In the genomic region with DNA sequence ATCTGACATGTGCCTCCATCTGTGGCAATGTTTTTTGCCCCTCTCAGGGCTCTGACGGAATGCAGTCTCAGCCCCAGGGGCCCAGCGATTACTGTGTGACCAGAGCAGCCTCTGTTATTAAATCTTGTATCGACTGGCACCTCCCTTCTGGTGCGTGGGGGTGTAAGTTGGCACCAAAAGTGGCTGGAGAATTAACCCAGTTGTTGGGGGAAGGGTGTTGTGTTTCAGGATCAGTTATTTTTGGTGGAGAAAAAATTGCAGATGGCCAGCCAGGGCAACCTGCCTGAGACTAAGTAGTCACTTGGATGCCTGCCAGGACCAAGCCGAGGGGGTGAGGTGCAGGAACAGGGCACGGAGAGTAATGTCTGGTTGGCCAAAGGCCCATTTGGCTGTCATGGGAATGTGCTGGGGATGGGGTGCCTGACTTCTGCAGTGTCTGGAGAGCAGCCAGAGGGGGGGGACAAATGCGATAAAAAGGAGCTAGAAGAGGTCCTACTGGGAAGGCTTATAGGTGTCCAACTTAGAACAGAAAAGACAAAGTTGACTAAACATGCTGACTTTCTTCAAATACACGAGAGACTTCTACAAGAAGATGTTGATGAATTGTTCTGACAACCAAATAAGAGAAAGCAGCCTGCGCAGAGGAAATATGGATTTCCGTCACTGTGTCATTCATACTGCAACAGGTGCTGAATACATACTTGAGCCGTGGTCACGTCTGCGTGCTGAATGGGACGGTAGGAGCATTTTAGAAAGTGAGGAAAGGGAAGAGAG, we compare ENCODE assay signal across 10 cellular contexts.
DNase-seq lines count a peak whose midpoint lies in the region; ATAC-seq and TF ChIP-seq lines count a peak whose summit lies in the region.
"Had no signal": no experiment of that assay in that cellular context is flagged by ENCODE, and none has a peak within 500 bp of the region (broad histone marks: within the 10 kb centered on the region; RNA-seq: fewer than 3 reads in every experiment).

No MANE protein-coding gene starts in this region.

- H3K4me3 ChIP-seq in fibroblast of lung (replicated peaks in 1 of 4; ENCODE audit: control extremely low read depth in 1 of 4, insufficient read depth in 1 of 4, low read depth in 3 of 4, low read length in 4 of 4), result no peak overlapping the region
- no peak overlapping the region for H3K4me3 ChIP-seq in thyroid gland (replicated peaks in 1 of 3)
- H3K4me3 ChIP-seq: vagina had no signal

- H3K27ac ChIP-seq in fibroblast of lung (ENCODE audit: insufficient read depth, low read length) (no peak overlapping the region), thyroid gland (peak overlapping the region in 1 of 3 donors; percentile 33)
- H3K27ac ChIP-seq: vagina had no signal

- no peaks in the 10 kb centered on the region for H3K4me1 ChIP-seq in fibroblast of lung (ENCODE audit: control insufficient read depth, extremely low read depth, insufficient read depth, low read length)
- peaks cover 10 to 12% of the 10 kb centered on the region in 2 donors for H3K4me1 ChIP-seq in thyroid gland

- WGBS in thyroid gland, 2 donors, result 29 to 39% methylated on average over 14 of the region's 14 CpGs

- H3K4me3 Mint-ChIP-seq in activated CD8-positive, alpha-beta T cell treated with anti-CD3 and anti-CD28 coated beads for 36 hours, result no peak overlapping the region
- no peak overlapping the region for H3K4me3 Mint-ChIP-seq in activated CD8-positive, alpha-beta T cell treated with anti-CD3 and anti-CD28 coated beads, Interleukin-2, amount 10 ng/mL, durations not matched to agents 7 days and 5 days
- H3K4me3 Mint-ChIP-seq: T-helper 1 cell treated with Interleukin-12 subunit alpha and Interleukin-12 subunit beta and Interleukin-4 antibody, amounts not matched to agents 30 μg/mL and 1 μg/mL, for 36 hours had no signal

- H3K79me2 ChIP-seq in fibroblast of lung (ENCODE audit: control insufficient read depth, insufficient read depth, low read length), result no peaks in the 10 kb centered on the region

- H3K27ac Mint-ChIP-seq in activated CD8-positive, alpha-beta T cell treated with anti-CD3 and anti-CD28 coated beads for 36 hours, result no peak overlapping the region
- H3K27ac Mint-ChIP-seq in activated CD8-positive, alpha-beta T cell treated with anti-CD3 and anti-CD28 coated beads, Interleukin-2, amount 10 ng/mL, durations not matched to agents 7 days and 5 days, result no peak overlapping the region
- H3K27ac Mint-ChIP-seq: T-helper 1 cell treated with Interleukin-12 subunit alpha and Interleukin-12 subunit beta and Interleukin-4 antibody, amounts not matched to agents 30 μg/mL and 1 μg/mL, for 36 hours had no signal

- H2AFZ ChIP-seq in fibroblast of lung (ENCODE audit: low read length), result no peak overlapping the region

- TF ChIP-seq CTCF in activated CD8-positive, alpha-beta T cell treated with anti-CD3 and anti-CD28 coated beads for 36 hours (IDR thresholded peaks at IDR 0.05), result no peak
- TF ChIP-seq CTCF in fibroblast of lung (conservative IDR thresholded peaks at IDR 0.05 in 1 of 2, IDR thresholded peaks at IDR 0.05 in 1 of 2; ENCODE audit: low read depth in 1 of 2, low read length in 2 of 2) (no peak), thyroid gland (IDR thresholded peaks at IDR 0.05) (no peak)

- peaks cover 11% of the 10 kb centered on the region for H3K4me1 Mint-ChIP-seq in activated CD8-positive, alpha-beta T cell treated with anti-CD3 and anti-CD28 coated beads for 36 hours (ENCODE audit: low read depth)
- H3K4me1 Mint-ChIP-seq in activated CD8-positive, alpha-beta T cell treated with anti-CD3 and anti-CD28 coated beads, Interleukin-2, amount 10 ng/mL, durations not matched to agents 7 days and 5 days (ENCODE audit: low read depth), result no peaks in the 10 kb centered on the region

- intact Hi-C loops in activated CD8-positive, alpha-beta T cell treated with anti-CD3 and anti-CD28 coated beads for 36 hours (cut with micrococcal nuclease), result no loop called here
- intact Hi-C loops in thyroid gland (cut with DNase I), result no loop called here

- H3K9ac ChIP-seq in fibroblast of lung (ENCODE audit: insufficient read depth, low read length), result no peak overlapping the region

- no peaks in the 10 kb centered on the region for H3K27me3 Mint-ChIP-seq in activated CD8-positive, alpha-beta T cell treated with anti-CD3 and anti-CD28 coated beads for 36 hours
- no peaks in the 10 kb centered on the region for H3K27me3 Mint-ChIP-seq in activated CD8-positive, alpha-beta T cell treated with anti-CD3 and anti-CD28 coated beads, Interleukin-2, amount 10 ng/mL, durations not matched to agents 7 days and 5 days (ENCODE audit: low read depth)

- H3K9me3 ChIP-seq in fibroblast of lung (ENCODE audit: control insufficient read depth, insufficient read depth, low read depth, low read length), result no peaks in the 10 kb centered on the region
- no peaks in the 10 kb centered on the region for H3K9me3 ChIP-seq in thyroid gland
- H3K9me3 ChIP-seq: vagina had no signal

- no peaks in the 10 kb centered on the region for H3K36me3 ChIP-seq in fibroblast of lung (ENCODE audit: control insufficient read depth, insufficient read depth, low read length)
- H3K36me3 ChIP-seq in thyroid gland, result no peaks in the 10 kb centered on the region
- H3K36me3 ChIP-seq: vagina had no signal

- no peaks in the 10 kb centered on the region for H3K27me3 ChIP-seq in fibroblast of lung (ENCODE audit: control insufficient read depth, insufficient read depth, low read length)
- no peaks in the 10 kb centered on the region for H3K27me3 ChIP-seq in thyroid gland
- H3K27me3 ChIP-seq: vagina had no signal

- POLR2A ChIA-PET in activated CD8-positive, alpha-beta T cell treated with anti-CD3 and anti-CD28 coated beads for 36 hours (lab: Charles Lee), result no interaction called here
- POLR2A ChIA-PET in activated CD8-positive, alpha-beta T cell treated with anti-CD3 and anti-CD28 coated beads, Interleukin-2, amount 10 ng/mL, durations not matched to agents 7 days and 5 days (lab: Charles Lee), result no interaction called here

- no peak overlapping the region for H3K4me2 ChIP-seq in fibroblast of lung (ENCODE audit: extremely low read depth, insufficient read depth, low read length)

- no peaks in the 10 kb centered on the region for H4K20me1 ChIP-seq in fibroblast of lung (ENCODE audit: control insufficient read depth, extremely low read depth, insufficient read depth, low read length)

- CTCF ChIA-PET in activated CD8-positive, alpha-beta T cell treated with anti-CD3 and anti-CD28 coated beads for 36 hours (lab: Charles Lee), result no interaction called here
- CTCF ChIA-PET in activated CD8-positive, alpha-beta T cell treated with anti-CD3 and anti-CD28 coated beads, Interleukin-2, amount 10 ng/mL, durations not matched to agents 7 days and 5 days (lab: Charles Lee), result no interaction called here

- no peaks in the 10 kb centered on the region for H3K36me3 Mint-ChIP-seq in activated CD8-positive, alpha-beta T cell treated with anti-CD3 and anti-CD28 coated beads for 36 hours (ENCODE audit: low read depth)
- H3K36me3 Mint-ChIP-seq in activated CD8-positive, alpha-beta T cell treated with anti-CD3 and anti-CD28 coated beads, Interleukin-2, amount 10 ng/mL, durations not matched to agents 7 days and 5 days (ENCODE audit: low read depth), result no peaks in the 10 kb centered on the region

- no peak for TF ChIP-seq POLR2A in thyroid gland (IDR thresholded peaks at IDR 0.05)

- ATAC-seq in activated CD8-positive, alpha-beta T cell treated with anti-CD3 and anti-CD28 coated beads for 36 hours, result no peak
- no peak for ATAC-seq in activated CD8-positive, alpha-beta T cell treated with anti-CD3 and anti-CD28 coated beads, Interleukin-2, amount 10 ng/mL, durations not matched to agents 7 days and 5 days
- no peak for ATAC-seq in GM21825 (IDR thresholded peaks at IDR 0.05; ENCODE audit: unreplicated experiment)

- peak; percentile 6 for DNase-seq in activated CD8-positive, alpha-beta T cell treated with anti-CD3 and anti-CD28 coated beads for 36 hours
- DNase-seq in activated CD8-positive, alpha-beta T cell treated with anti-CD3 and anti-CD28 coated beads, Interleukin-2, amount 10 ng/mL, durations not matched to agents 7 days and 5 days, result no peak
- DNase-seq in NCI-H524 (lab: John Stamatoyannopoulos, UW), result peak; percentile 88 to 92
- peak; percentile 2 to 47 for DNase-seq in fibroblast of lung (ENCODE audit: low read depth in 2 of 2)
- peak; percentile 91 to 95 for DNase-seq in thyroid gland
- DNase-seq in AML-193 (lab: John Stamatoyannopoulos, UW), result no peak
- no peak for DNase-seq in mesenteric fat pad (ENCODE audit: low spot score)

- H3K9me3 Mint-ChIP-seq in activated CD8-positive, alpha-beta T cell treated with anti-CD3 and anti-CD28 coated beads for 36 hours, result no peaks in the 10 kb centered on the region
- no peaks in the 10 kb centered on the region for H3K9me3 Mint-ChIP-seq in activated CD8-positive, alpha-beta T cell treated with anti-CD3 and anti-CD28 coated beads, Interleukin-2, amount 10 ng/mL, durations not matched to agents 7 days and 5 days (ENCODE audit: insufficient read depth)
- H3K9me3 Mint-ChIP-seq: T-helper 1 cell treated with Interleukin-12 subunit alpha and Interleukin-12 subunit beta and Interleukin-4 antibody, amounts not matched to agents 30 μg/mL and 1 μg/mL, for 36 hours had no signal

Comparison
In these comparisons a context has a peak if more than half of its experiments do, and no peak if none do; other contexts are left out.
1. DNase-seq: peak in activated CD8-positive, alpha-beta T cell treated with anti-CD3 and anti-CD28 coated beads for 36 hours (single experiment), NCI-H524 (2 of 2), fibroblast of lung (2 of 2) and thyroid gland (2 of 2); none in activated CD8-positive, alpha-beta T cell treated with anti-CD3 and anti-CD28 coated beads, Interleukin-2, amount 10 ng/mL, durations not matched to agents 7 days and 5 days (single experiment), AML-193 (0 of 2) and mesenteric fat pad (single experiment).